In genomic region chr2:102058293-102058833, GRCh38 we compare ENCODE assay signal across 26 cellular contexts.
DNase-seq lines count a peak whose midpoint lies in the region; ATAC-seq and TF ChIP-seq lines count a peak whose summit lies in the region.
"Had no signal": no experiment of that assay in that cellular context is flagged by ENCODE, and none has a peak within 500 bp of the region (broad histone marks: within the 10 kb centered on the region; RNA-seq: fewer than 3 reads in every experiment).

No MANE protein-coding gene starts in this region.

- H3K4me3 Mint-ChIP-seq in activated CD4-positive, alpha-beta T cell treated with anti-CD3 and anti-CD28 coated beads for 36 hours, result no peak overlapping the region
- H3K4me3 Mint-ChIP-seq in dendritic cell treated with granulocyte-macrophage colony-stimulating factor and Interleukin-4, amounts not matched to agents 40 ng/mL and 50 ng/mL, for 4 days, result no peak overlapping the region
- H3K4me3 Mint-ChIP-seq in nephron progenitor cell, result no peak overlapping the region
- H3K4me3 Mint-ChIP-seq: activated CD8-positive, alpha-beta T cell treated with anti-CD3 and anti-CD28 coated beads for 36 hours; activated naive CD8-positive, alpha-beta T cell treated with anti-CD3 and anti-CD28 coated beads, Interleukin-2, amount 50 U/mL, for 24 hours; CD4-positive, alpha-beta memory T cell had no signal

- no peaks in the 10 kb centered on the region for H3K36me3 Mint-ChIP-seq in activated CD4-positive, alpha-beta T cell treated with anti-CD3 and anti-CD28 coated beads for 36 hours (ENCODE audit: low read depth)
- no peaks in the 10 kb centered on the region for H3K36me3 Mint-ChIP-seq in dendritic cell treated with granulocyte-macrophage colony-stimulating factor and Interleukin-4, amounts not matched to agents 40 ng/mL and 50 ng/mL, for 4 days (ENCODE audit: low read depth)
- no peaks in the 10 kb centered on the region for H3K36me3 Mint-ChIP-seq in nephron progenitor cell (ENCODE audit: low read depth)
- H3K36me3 Mint-ChIP-seq: CD4-positive, alpha-beta memory T cell had no signal

- TF ChIP-seq CTCF in nephron progenitor cell (IDR thresholded peaks at IDR 0.05) (no peak), upper lobe of right lung (IDR thresholded peaks at IDR 0.05) (no peak)

- H3K4me1 ChIP-seq in upper lobe of right lung, result peaks cover 72% of the 10 kb centered on the region
- H3K4me1 ChIP-seq: HAP-1 had no signal

- no peaks in the 10 kb centered on the region for H3K9me3 Mint-ChIP-seq in activated CD4-positive, alpha-beta T cell treated with anti-CD3 and anti-CD28 coated beads for 36 hours (ENCODE audit: low read depth)
- H3K9me3 Mint-ChIP-seq in dendritic cell treated with granulocyte-macrophage colony-stimulating factor and Interleukin-4, amounts not matched to agents 40 ng/mL and 50 ng/mL, for 4 days, result no peaks in the 10 kb centered on the region
- H3K9me3 Mint-ChIP-seq in nephron progenitor cell, result no peaks in the 10 kb centered on the region
- H3K9me3 Mint-ChIP-seq: activated CD8-positive, alpha-beta T cell treated with anti-CD3 and anti-CD28 coated beads for 36 hours; activated naive CD8-positive, alpha-beta T cell treated with anti-CD3 and anti-CD28 coated beads, Interleukin-2, amount 50 U/mL, for 24 hours; CD4-positive, alpha-beta memory T cell had no signal

- DNase-seq in activated CD4-positive, alpha-beta T cell treated with anti-CD3 and anti-CD28 coated beads for 36 hours, result no peak
- DNase-seq in activated CD4-positive, alpha-beta T cell treated with anti-CD3 and anti-CD28 coated beads, Interleukin-2, amount 50 U/mL, for 48 hours, result no peak
- DNase-seq in nephron progenitor cell, result no peak
- DNase-seq in upper lobe of right lung, result no peak
- DNase-seq in islet precursor cell, result no peak
- DNase-seq in stimulated activated CD4-positive, alpha-beta T cell treated with anti-CD3 and anti-CD28 coated beads, Interleukin-4, amount 100 ng/mL, for 4 hours, result no peak
- no peak for DNase-seq in NCI-H2029 treated with DMSO at 0.1 percent for 48 hours (lab: John Stamatoyannopoulos, UW)
- DNase-seq: activated CD4-positive, CD25-positive, alpha-beta regulatory T cell; activated CD8-positive, alpha-beta T cell treated with anti-CD3 and anti-CD28 coated beads for 36 hours; activated gamma-delta T cell; activated naive CD8-positive, alpha-beta T cell treated with anti-CD3 and anti-CD28 coated beads, Interleukin-2, amount 50 U/mL, for 24 hours; body of pancreas; CD4-positive, alpha-beta memory T cell; DMS 273 treated with DMSO at 0.1 percent for 48 hours; NCI-H1105; NCI-H2081; NCI-H226; stimulated activated CD4-positive, alpha-beta T cell treated with anti-CD3 and anti-CD28 coated beads, Interleukin-2, amount 100 ng/mL, for 24 hours; SW 1271 had no signal

- H3K27ac ChIP-seq in upper lobe of right lung, result peak overlapping the region; percentile 21
- H3K27ac ChIP-seq: 22Rv1, neutrophil had no signal

- peaks cover 35% of the 10 kb centered on the region for H3K4me1 Mint-ChIP-seq in activated CD4-positive, alpha-beta T cell treated with anti-CD3 and anti-CD28 coated beads for 36 hours
- H3K4me1 Mint-ChIP-seq in dendritic cell treated with granulocyte-macrophage colony-stimulating factor and Interleukin-4, amounts not matched to agents 40 ng/mL and 50 ng/mL, for 4 days (ENCODE audit: low read depth), result peaks cover 90% of the 10 kb centered on the region
- H3K4me1 Mint-ChIP-seq in nephron progenitor cell, result peaks cover 67% of the 10 kb centered on the region

- H3K9me3 ChIP-seq in upper lobe of right lung, result no peaks in the 10 kb centered on the region
- H3K9me3 ChIP-seq: body of pancreas, HAP-1, neutrophil had no signal

- CTCF ChIA-PET in activated CD4-positive, alpha-beta T cell treated with anti-CD3 and anti-CD28 coated beads for 36 hours (lab: Charles Lee), result interaction anchor here (0.6 to 2.4 kb wide), 5 partner anchors 22 to 182 kb away, joined by 3 to 12 read pairs (median 3); no protein-coding TSS in a partner anchor

- H3K36me3 ChIP-seq in upper lobe of right lung, result no peaks in the 10 kb centered on the region
- H3K36me3 ChIP-seq: HAP-1 had no signal

- peak overlapping the region; percentile 12 for H3K27ac Mint-ChIP-seq in activated CD4-positive, alpha-beta T cell treated with anti-CD3 and anti-CD28 coated beads for 36 hours
- peak overlapping the region; percentile 89 for H3K27ac Mint-ChIP-seq in dendritic cell treated with granulocyte-macrophage colony-stimulating factor and Interleukin-4, amounts not matched to agents 40 ng/mL and 50 ng/mL, for 4 days
- peak overlapping the region; percentile 78 for H3K27ac Mint-ChIP-seq in nephron progenitor cell
- H3K27ac Mint-ChIP-seq: activated CD8-positive, alpha-beta T cell treated with anti-CD3 and anti-CD28 coated beads for 36 hours; activated naive CD8-positive, alpha-beta T cell treated with anti-CD3 and anti-CD28 coated beads, Interleukin-2, amount 50 U/mL, for 24 hours had no signal

- no peak overlapping the region for H3K4me3 ChIP-seq in upper lobe of right lung
- H3K4me3 ChIP-seq: body of pancreas, HAP-1, lung, smooth muscle cell had no signal

- POLR2A ChIA-PET in activated CD4-positive, alpha-beta T cell treated with anti-CD3 and anti-CD28 coated beads for 36 hours (lab: Charles Lee), result no interaction called here

- H3K27me3 Mint-ChIP-seq in activated CD4-positive, alpha-beta T cell treated with anti-CD3 and anti-CD28 coated beads for 36 hours, result no peaks in the 10 kb centered on the region
- H3K27me3 Mint-ChIP-seq in dendritic cell treated with granulocyte-macrophage colony-stimulating factor and Interleukin-4, amounts not matched to agents 40 ng/mL and 50 ng/mL, for 4 days, result no peaks in the 10 kb centered on the region
- H3K27me3 Mint-ChIP-seq in nephron progenitor cell (ENCODE audit: low read depth, poor library complexity), result peaks cover 19% of the 10 kb centered on the region
- H3K27me3 Mint-ChIP-seq: activated CD8-positive, alpha-beta T cell treated with anti-CD3 and anti-CD28 coated beads for 36 hours; activated naive CD8-positive, alpha-beta T cell treated with anti-CD3 and anti-CD28 coated beads, Interleukin-2, amount 50 U/mL, for 24 hours; CD4-positive, alpha-beta memory T cell had no signal

- intact Hi-C loops in activated CD4-positive, alpha-beta T cell treated with anti-CD3 and anti-CD28 coated beads for 36 hours (cut with DNase I, micrococcal nuclease), result no loop called here
- intact Hi-C loops in dendritic cell treated with granulocyte-macrophage colony-stimulating factor and Interleukin-4, amounts not matched to agents 40 ng/mL and 50 ng/mL, for 4 days (cut with micrococcal nuclease), result no loop called here
- intact Hi-C loops in upper lobe of right lung (cut with DNase I), result no loop called here

- H3K27me3 ChIP-seq in upper lobe of right lung, result no peaks in the 10 kb centered on the region
- H3K27me3 ChIP-seq: body of pancreas, neutrophil had no signal

- no peak for ATAC-seq in activated CD4-positive, alpha-beta T cell treated with anti-CD3 and anti-CD28 coated beads for 36 hours
- no peak for ATAC-seq in upper lobe of right lung
- ATAC-seq: activated CD8-positive, alpha-beta T cell treated with anti-CD3 and anti-CD28 coated beads for 36 hours; body of pancreas; esophagus mucosa had no signal

Comparison
In these comparisons a context has a peak if more than half of its experiments do, and no peak if none do; other contexts are left out.
1. H3K27ac Mint-ChIP-seq: peak in every context shown above with its lines; median percentile 89 in dendritic cell treated with granulocyte-macrophage colony-stimulating factor and Interleukin-4, amounts not matched to agents 40 ng/mL and 50 ng/mL, for 4 days; 78 in nephron progenitor cell; 12 in activated CD4-positive, alpha-beta T cell treated with anti-CD3 and anti-CD28 coated beads for 36 hours.